8 cellular contexts compared by ENCODE assay signal in the genomic region with DNA sequence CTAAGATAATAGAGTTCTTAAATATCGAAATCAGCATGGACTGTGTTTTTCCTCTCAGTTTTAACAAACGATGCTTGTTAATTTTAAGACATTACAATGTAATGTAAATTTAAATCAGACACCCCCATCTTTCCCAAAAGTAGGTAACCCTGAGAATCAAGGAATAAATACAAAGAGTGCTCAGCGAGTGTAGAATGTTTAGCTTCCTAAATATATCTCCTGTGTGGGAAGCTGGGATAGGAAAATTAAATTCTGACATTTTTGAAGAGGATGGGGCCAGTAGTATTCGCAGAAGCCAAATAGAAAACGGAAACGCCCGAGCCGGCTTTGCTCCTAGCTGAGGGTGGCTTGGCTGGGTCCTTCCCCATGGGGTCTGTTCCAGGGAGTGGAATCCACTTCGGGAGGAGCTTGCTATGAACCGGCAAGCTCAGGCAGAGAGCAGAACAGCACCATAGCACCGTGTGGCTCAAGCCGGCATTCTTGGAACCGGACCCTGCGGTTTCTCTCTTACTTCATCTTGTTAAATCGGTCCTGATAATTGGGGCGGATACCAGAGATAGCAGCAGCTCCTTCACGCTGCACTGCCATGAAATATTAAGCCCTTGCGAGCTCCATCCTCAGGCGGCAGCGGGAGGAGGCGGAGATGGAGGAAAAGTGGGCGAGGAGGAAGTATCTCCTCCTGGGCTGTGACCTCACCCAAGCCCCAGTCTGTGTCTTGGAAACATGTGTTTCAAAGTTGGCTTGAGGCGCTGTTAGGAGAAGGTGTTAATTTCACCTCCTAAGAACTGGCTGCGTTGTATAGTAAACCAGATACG. TPM values are rescaled to one million over a fixed set of nuclear protein-coding genes. Genes with fewer than 3 reads are reported as not detected.
A peak's percentile ranks its signal among the peaks of the same experiment; 100 is the strongest.
DNase-seq lines count a peak whose midpoint lies in the region; ATAC-seq and TF ChIP-seq lines count a peak whose summit lies in the region.
"Had no signal": no experiment of that assay in that cellular context is flagged by ENCODE, and none has a peak within 500 bp of the region (broad histone marks: within the 10 kb centered on the region; RNA-seq: fewer than 3 reads in every experiment).

No MANE protein-coding gene starts in this region.

- H3K9me3 ChIP-seq in PC-3 (ENCODE audit: low read length): no peaks in the 10 kb centered on the region

- no peaks in the 10 kb centered on the region for H3F3A ChIP-seq in PC-3 (ENCODE audit: low read length, unreplicated experiment)

- peaks cover 5% of the 10 kb centered on the region for H3K9me3 Mint-ChIP-seq in mesothelial cell of epicardium

- peak overlapping the region; percentile 76 for H2AFZ ChIP-seq in PC-3 (ENCODE audit: low read length)

- POLR2A ChIA-PET in PC-3 (lab: Charles Lee; ENCODE audit: unreplicated experiment): no interaction called here

- H3K4me3 ChIP-seq in PC-3 (ENCODE audit: low read length): peak overlapping the region; percentile 59

- no peaks in the 10 kb centered on the region for H3K36me3 Mint-ChIP-seq in mesothelial cell of epicardium

- H3K4me1 ChIP-seq in PC-3 (ENCODE audit: insufficient read depth, low read length): peaks cover 4% of the 10 kb centered on the region

- H3K27me3 Mint-ChIP-seq in mesothelial cell of epicardium (ENCODE audit: low read depth): peaks cover 5% of the 10 kb centered on the region

- no TSS peak for BruUV-seq in PC-3 (replicated peaks; lab: Mats Ljungman, UMichigan)

- H3K4me1 Mint-ChIP-seq in mesothelial cell of epicardium: peaks cover 18% of the 10 kb centered on the region

- peak overlapping the region; percentile 81 for H3K4me2 ChIP-seq in PC-3 (ENCODE audit: low read length)

- no peaks in the 10 kb centered on the region for H3K27me3 ChIP-seq in PC-3 (ENCODE audit: low read length)

- TF ChIP-seq CTCF in PC-3 (conservative IDR thresholded peaks at IDR 0.05; ENCODE audit: low read depth, low read length) (no peak), mesothelial cell of epicardium (IDR thresholded peaks at IDR 0.05; ENCODE audit: unreplicated experiment) (no peak)

- no peaks in the 10 kb centered on the region for H3K36me3 ChIP-seq in PC-3 (ENCODE audit: low read depth, low read length)

- H3K4me3 Mint-ChIP-seq in mesothelial cell of epicardium: peak overlapping the region; percentile 54

- no peak overlapping the region for H3K27ac ChIP-seq in PC-3 (ENCODE audit: low read length)

- CTCF ChIA-PET in PC-3 (lab: Charles Lee): interaction anchor here (0.6 to 1.0 kb wide), 3 partner anchors 64 to 256 kb away, joined by 3 to 10 read pairs (median 4); no protein-coding TSS in a partner anchor

- ATAC-seq in PC-3 (peak; percentile 91), esophagus mucosa (peak; percentile 77)

- H4K20me1 ChIP-seq in PC-3 (ENCODE audit: low read length): no peaks in the 10 kb centered on the region

- H3K79me2 ChIP-seq in PC-3 (ENCODE audit: low read length): no peaks in the 10 kb centered on the region

- intact Hi-C loops in PC-3 (cut with micrococcal nuclease): loop anchor here (1.0 kb wide), 1 partner anchor 65 kb away; no protein-coding TSS in a partner anchor

- no peaks in the 10 kb centered on the region for H3K9me2 ChIP-seq in PC-3 (replicated peaks; ENCODE audit: low read length)

- no peak overlapping the region for H3K27ac Mint-ChIP-seq in mesothelial cell of epicardium

- DNase-seq in PC-3 (peak; percentile 39), mesothelial cell of epicardium (ENCODE audit: low spot score in 2 of 2, unreplicated experiment in 2 of 2) (no peak), ureter (ENCODE audit: low spot score) (peak; percentile 48), NCI-H128 (lab: John Stamatoyannopoulos, UW; ENCODE audit: unreplicated experiment) (no peak), H4 (ENCODE audit: low spot score) (no peak)
- no peak for DNase-seq in stimulated activated naive CD4-positive, alpha-beta T cell treated with Interleukin-2 at 50 U/mL for 16 hours (lab: John Stamatoyannopoulos, UW)
- DNase-seq: amniotic stem cell had no signal

- H3K9ac ChIP-seq in PC-3 (ENCODE audit: low read length): no peak overlapping the region

RNA-seq across cellular contexts. Expression of a gene that starts 24.9 kb away (rescaled TPM):
- total RNA-seq in PC-3 (2014; rRNA removed): 0.46 and 1.3 TPM in 2 replicates
- 3.1 TPM for total RNA-seq in esophagus mucosa
- total RNA-seq in mesothelial cell of epicardium: 0.13 to 0.49 TPM (median 0.34 TPM) in 3 replicates
- 11.5 TPM for total RNA-seq in ureter
- 2.9 and 4.0 TPM in 2 replicates for total RNA-seq in H4 (2014; rRNA removed; shearing (Covaris generic))

Comparison
In these comparisons a context has a peak if more than half of its experiments do, and no peak if none do; other contexts are left out.
1. DNase-seq: peak in PC-3 (single experiment) and ureter (single experiment); none in mesothelial cell of epicardium (0 of 2), stimulated activated naive CD4-positive, alpha-beta T cell treated with Interleukin-2 at 50 U/mL for 16 hours (single experiment), NCI-H128 (single experiment) and H4 (single experiment).